ENCODE assay signal across 1 cellular context in genomic region chr1:208238710-208239517, GRCh38.
TF ChIP-seq lines count a peak whose summit lies in the region.

No MANE protein-coding gene starts in this region.

TF ChIP-seq in GM12878, 131 proteins besides CTCF, POLR2A, EP300 and RAD21 (continued from another document):
- TF ChIP-seq CEBPZ (IDR thresholded peaks at IDR 0.05; ENCODE audit: low read depth, low read length) = no peak
- TF ChIP-seq ZNF384 (IDR thresholded peaks at IDR 0.05; ENCODE audit: borderline replicate concordance, low read depth, low read length) = peak; percentile 80
